21 cellular contexts compared by ENCODE assay signal in the genomic region with DNA sequence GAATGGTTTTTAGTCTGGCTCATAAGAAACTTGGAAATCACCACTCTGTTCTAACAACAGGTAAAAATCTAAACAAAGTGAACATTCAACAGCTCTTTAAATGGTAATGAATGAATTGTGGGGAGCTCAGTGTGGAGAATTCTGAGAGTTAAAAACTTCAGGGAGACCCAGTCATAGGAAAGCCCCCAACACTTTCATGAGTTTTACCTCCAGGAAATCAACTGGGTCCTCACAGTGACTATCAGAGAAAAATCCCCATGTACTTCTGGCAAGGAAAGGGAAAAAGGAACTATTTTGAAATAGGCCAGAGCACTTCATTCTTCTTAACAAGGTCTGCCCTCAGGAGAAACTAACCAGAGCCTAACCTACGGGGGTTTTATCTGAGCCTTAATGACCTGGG.
"Had no signal": no experiment of that assay in that cellular context is flagged by ENCODE, and none has a peak within 500 bp of the region (broad histone marks: within the 10 kb centered on the region; RNA-seq: fewer than 3 reads in every experiment).

No MANE protein-coding gene starts in this region.

- H3K9me3 ChIP-seq: mucosa of descending colon, neutrophil, upper lobe of left lung, uterus had no signal

- H3K4me2 ChIP-seq: hepatocyte had no signal

- DNase-seq: cortex of kidney; dorsolateral prefrontal cortex; effector CD8-positive, alpha-beta T cell; foreskin melanocyte; head of caudate nucleus; kidney; left colon; left ventricle myocardium superior; mucosa of descending colon; naive thymus-derived CD8-positive, alpha-beta T cell; posterior cingulate gyrus; stimulated activated CD4-positive, alpha-beta T cell treated with anti-CD3 and anti-CD28 coated beads, Interleukin-2, amount 100 ng/mL, for 24 hours; stimulated activated CD4-positive, alpha-beta T cell treated with anti-CD3 and anti-CD28 coated beads, Interleukin-4, amount 100 ng/mL, for 4 hours; stimulated activated naive CD4-positive, alpha-beta T cell treated with Interleukin-2 at 50 U/mL for 16 hours; thyroid gland; upper lobe of left lung; uterus had no signal

- H3K27ac ChIP-seq: dorsolateral prefrontal cortex, hepatocyte, neutrophil, thyroid gland, upper lobe of left lung, uterus had no signal

- H2AFZ ChIP-seq: hepatocyte had no signal

- H3K4me1 Mint-ChIP-seq: naive thymus-derived CD8-positive, alpha-beta T cell had no signal

- H3K36me3 ChIP-seq: neutrophil, thyroid gland, upper lobe of left lung, uterus had no signal

- H3K79me2 ChIP-seq: hepatocyte had no signal

- H3K27me3 ChIP-seq: dorsolateral prefrontal cortex, hepatocyte, neutrophil, thyroid gland, upper lobe of left lung, uterus had no signal

- H3K4me3 Mint-ChIP-seq: naive thymus-derived CD8-positive, alpha-beta T cell had no signal

- ATAC-seq: left colon; left ventricle myocardium superior; mucosa of descending colon; naive thymus-derived CD8-positive, alpha-beta T cell; sciatic nerve had no signal

- H3K4me3 ChIP-seq: dorsolateral prefrontal cortex, hepatocyte, lung, mucosa of descending colon, thyroid gland, upper lobe of left lung, uterus had no signal

- H3K27ac Mint-ChIP-seq: naive thymus-derived CD8-positive, alpha-beta T cell had no signal

- H3K4me1 ChIP-seq: thyroid gland, upper lobe of left lung, uterus had no signal
